1 cellular context compared by ENCODE assay signal in the genomic region with DNA sequence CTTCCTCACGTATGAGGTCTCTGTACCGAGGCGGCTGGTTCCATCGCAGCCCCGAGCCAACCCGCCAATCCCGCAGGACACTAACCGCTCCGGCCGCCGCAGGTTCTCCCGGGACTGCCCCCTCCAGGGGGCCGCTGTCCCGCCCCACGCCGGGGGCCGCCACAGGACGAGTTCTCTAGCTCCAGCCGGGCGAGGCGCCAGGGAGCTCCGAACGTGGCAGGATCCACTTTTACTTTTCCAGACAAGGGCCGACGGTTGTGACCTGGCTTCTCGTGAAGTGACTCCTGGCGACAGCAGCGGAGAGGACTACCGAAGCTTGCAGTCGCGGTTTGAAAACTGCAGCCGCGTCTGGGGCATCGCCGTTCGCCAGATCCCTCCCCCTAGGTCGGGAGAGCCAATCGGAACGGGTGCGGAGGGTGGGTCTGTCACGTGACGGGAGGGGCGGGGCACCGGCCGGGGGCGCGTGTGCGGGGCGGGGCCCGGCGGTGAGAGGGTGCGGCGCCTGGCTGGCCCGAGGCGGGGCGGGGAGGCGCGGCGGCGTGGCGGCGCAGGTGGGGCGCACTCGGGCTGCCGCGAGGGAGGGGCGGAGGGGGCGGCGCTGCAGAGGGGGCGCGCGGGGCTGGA.
A peak's percentile ranks its signal among the peaks of the same experiment; 100 is the strongest.
TF ChIP-seq lines count a peak whose summit lies in the region.

A gene (minus strand): TSS at position 331 of the 624 bp plus-strand sequence. CDS start 8,195 bp downstream, outside the sequence.

TF ChIP-seq in HepG2, 621 proteins besides CTCF, POLR2A, EP300 and RAD21 (continued from another document and continues in another):
- TF ChIP-seq MIXL1 (CRISPR knock-in tag; IDR thresholded peaks at IDR 0.05), result no peak
- no peak for TF ChIP-seq ZNF33A (CRISPR knock-in tag; IDR thresholded peaks at IDR 0.05; ENCODE audit: borderline replicate concordance)
- TF ChIP-seq ZNF546 (CRISPR knock-in tag; conservative IDR thresholded peaks at IDR 0.05), result no peak
- TF ChIP-seq AGO1 (IDR thresholded peaks at IDR 0.05; ENCODE audit: low read depth, low read length, poor library complexity, severe bottlenecking), result peak; percentile 55
- TF ChIP-seq ZIK1 (CRISPR knock-in tag; IDR thresholded peaks at IDR 0.05; ENCODE audit: borderline replicate concordance, low read depth), result no peak
- no peak for TF ChIP-seq RCOR2 (CRISPR knock-in tag; IDR thresholded peaks at IDR 0.05)
- no peak for TF ChIP-seq MBD4 (IDR thresholded peaks at IDR 0.05; ENCODE audit: borderline replicate concordance, low read length)
- TF ChIP-seq, protein P1, sequence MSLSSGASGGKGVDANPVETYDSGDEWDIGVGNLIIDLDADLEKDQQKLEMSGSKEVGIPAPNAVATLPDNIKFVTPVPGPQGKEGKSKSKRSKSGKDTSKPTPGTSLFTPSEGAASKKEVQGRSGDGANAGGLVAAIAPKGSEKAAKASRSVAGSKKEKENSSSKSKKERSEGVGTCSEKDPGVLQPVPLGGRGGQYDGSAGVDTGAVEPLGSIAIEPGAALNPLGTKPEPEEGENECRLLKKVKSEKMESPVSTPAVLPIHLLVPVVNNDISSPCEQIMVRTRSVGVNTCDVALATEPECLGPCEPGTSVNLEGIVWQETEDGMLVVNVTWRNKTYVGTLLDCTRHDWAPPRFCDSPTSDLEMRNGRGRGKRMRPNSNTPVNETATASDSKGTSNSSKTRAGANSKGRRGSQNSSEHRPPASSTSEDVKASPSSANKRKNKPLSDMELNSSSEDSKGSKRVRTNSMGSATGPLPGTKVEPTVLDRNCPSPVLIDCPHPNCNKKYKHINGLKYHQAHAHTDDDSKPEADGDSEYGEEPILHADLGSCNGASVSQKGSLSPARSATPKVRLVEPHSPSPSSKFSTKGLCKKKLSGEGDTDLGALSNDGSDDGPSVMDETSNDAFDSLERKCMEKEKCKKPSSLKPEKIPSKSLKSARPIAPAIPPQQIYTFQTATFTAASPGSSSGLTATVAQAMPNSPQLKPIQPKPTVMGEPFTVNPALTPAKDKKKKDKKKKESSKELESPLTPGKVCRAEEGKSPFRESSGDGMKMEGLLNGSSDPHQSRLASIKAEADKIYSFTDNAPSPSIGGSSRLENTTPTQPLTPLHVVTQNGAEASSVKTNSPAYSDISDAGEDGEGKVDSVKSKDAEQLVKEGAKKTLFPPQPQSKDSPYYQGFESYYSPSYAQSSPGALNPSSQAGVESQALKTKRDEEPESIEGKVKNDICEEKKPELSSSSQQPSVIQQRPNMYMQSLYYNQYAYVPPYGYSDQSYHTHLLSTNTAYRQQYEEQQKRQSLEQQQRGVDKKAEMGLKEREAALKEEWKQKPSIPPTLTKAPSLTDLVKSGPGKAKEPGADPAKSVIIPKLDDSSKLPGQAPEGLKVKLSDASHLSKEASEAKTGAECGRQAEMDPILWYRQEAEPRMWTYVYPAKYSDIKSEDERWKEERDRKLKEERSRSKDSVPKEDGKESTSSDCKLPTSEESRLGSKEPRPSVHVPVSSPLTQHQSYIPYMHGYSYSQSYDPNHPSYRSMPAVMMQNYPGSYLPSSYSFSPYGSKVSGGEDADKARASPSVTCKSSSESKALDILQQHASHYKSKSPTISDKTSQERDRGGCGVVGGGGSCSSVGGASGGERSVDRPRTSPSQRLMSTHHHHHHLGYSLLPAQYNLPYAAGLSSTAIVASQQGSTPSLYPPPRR (CRISPR knock-in tag; IDR thresholded peaks at IDR 0.05; ENCODE audit: borderline replicate concordance), result peak; percentile 38; the same call in 1 of the 2 replicates
- peak; percentile 17 for TF ChIP-seq ZNF263 (CRISPR knock-in tag; IDR thresholded peaks at IDR 0.05)
- no peak for TF ChIP-seq FOXJ3 (CRISPR knock-in tag; IDR thresholded peaks at IDR 0.05; ENCODE audit: borderline replicate concordance)
- no peak for TF ChIP-seq ZSCAN29 (CRISPR knock-in tag; conservative IDR thresholded peaks at IDR 0.05)
- TF ChIP-seq ZNF678 (CRISPR knock-in tag; IDR thresholded peaks at IDR 0.05), result 0 out of 2 replicates have a peak, but pooled peaks have one; percentile 86
- 0 out of 2 replicates have a peak, but pooled peaks have one; percentile 23 for TF ChIP-seq CBFB (CRISPR knock-in tag; IDR thresholded peaks at IDR 0.05)
- TF ChIP-seq, protein P2, sequence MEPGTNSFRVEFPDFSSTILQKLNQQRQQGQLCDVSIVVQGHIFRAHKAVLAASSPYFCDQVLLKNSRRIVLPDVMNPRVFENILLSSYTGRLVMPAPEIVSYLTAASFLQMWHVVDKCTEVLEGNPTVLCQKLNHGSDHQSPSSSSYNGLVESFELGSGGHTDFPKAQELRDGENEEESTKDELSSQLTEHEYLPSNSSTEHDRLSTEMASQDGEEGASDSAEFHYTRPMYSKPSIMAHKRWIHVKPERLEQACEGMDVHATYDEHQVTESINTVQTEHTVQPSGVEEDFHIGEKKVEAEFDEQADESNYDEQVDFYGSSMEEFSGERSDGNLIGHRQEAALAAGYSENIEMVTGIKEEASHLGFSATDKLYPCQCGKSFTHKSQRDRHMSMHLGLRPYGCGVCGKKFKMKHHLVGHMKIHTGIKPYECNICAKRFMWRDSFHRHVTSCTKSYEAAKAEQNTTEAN (CRISPR knock-in tag; conservative IDR thresholded peaks at IDR 0.05), result no peak
- TF ChIP-seq, protein P3, sequence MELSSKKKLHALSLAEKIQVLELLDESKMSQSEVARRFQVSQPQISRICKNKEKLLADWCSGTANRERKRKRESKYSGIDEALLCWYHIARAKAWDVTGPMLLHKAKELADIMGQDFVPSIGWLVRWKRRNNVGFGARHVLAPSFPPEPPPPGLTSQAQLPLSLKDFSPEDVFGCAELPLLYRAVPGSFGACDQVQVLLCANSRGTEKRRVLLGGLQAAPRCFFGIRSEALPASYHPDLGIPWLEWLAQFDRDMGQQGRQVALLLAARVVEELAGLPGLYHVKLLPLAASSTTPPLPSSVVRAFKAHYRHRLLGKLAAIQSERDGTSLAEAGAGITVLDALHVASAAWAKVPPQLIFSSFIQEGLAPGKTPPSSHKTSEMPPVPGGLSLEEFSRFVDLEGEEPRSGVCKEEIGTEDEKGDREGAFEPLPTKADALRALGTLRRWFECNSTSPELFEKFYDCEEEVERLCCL (CRISPR knock-in tag; IDR thresholded peaks at IDR 0.05; ENCODE audit: borderline replicate concordance), result no peak
- 0 out of 2 replicates have a peak, but pooled peaks have one; percentile 72 for TF ChIP-seq ZNF761 (CRISPR knock-in tag; conservative IDR thresholded peaks at IDR 0.05)
- peak; percentile 71; the same call in 1 of the 2 replicates for TF ChIP-seq MAF1 (CRISPR knock-in tag; IDR thresholded peaks at IDR 0.05; ENCODE audit: borderline replicate concordance)
- no peak; the same call in 1 of the 2 replicates for TF ChIP-seq ZNF607 (CRISPR knock-in tag; IDR thresholded peaks at IDR 0.05; ENCODE audit: borderline replicate concordance)
- TF ChIP-seq, protein P4, sequence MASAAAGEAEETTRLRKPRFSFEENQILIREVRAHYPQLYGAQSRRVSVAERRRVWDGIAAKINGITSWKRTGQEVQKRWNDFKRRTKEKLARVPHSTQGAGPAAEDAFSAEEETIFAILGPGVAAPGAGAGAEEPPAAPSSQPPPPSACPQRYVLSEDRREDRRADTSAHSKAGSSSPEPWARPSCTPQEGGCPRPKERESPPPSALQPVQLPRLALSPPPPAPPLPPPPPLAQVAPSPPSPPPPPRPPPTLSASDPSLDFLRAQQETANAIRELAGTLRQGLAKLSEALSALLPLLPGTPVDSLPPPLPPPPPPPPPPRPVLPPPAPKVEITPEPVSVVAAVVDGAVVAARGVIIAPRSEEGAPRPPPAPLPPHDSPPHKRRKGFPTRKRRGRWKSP (CRISPR knock-in tag; IDR thresholded peaks at IDR 0.05), result no peak
- TF ChIP-seq ZNF121 (CRISPR knock-in tag; IDR thresholded peaks at IDR 0.05), result no peak
- TF ChIP-seq, protein P5, sequence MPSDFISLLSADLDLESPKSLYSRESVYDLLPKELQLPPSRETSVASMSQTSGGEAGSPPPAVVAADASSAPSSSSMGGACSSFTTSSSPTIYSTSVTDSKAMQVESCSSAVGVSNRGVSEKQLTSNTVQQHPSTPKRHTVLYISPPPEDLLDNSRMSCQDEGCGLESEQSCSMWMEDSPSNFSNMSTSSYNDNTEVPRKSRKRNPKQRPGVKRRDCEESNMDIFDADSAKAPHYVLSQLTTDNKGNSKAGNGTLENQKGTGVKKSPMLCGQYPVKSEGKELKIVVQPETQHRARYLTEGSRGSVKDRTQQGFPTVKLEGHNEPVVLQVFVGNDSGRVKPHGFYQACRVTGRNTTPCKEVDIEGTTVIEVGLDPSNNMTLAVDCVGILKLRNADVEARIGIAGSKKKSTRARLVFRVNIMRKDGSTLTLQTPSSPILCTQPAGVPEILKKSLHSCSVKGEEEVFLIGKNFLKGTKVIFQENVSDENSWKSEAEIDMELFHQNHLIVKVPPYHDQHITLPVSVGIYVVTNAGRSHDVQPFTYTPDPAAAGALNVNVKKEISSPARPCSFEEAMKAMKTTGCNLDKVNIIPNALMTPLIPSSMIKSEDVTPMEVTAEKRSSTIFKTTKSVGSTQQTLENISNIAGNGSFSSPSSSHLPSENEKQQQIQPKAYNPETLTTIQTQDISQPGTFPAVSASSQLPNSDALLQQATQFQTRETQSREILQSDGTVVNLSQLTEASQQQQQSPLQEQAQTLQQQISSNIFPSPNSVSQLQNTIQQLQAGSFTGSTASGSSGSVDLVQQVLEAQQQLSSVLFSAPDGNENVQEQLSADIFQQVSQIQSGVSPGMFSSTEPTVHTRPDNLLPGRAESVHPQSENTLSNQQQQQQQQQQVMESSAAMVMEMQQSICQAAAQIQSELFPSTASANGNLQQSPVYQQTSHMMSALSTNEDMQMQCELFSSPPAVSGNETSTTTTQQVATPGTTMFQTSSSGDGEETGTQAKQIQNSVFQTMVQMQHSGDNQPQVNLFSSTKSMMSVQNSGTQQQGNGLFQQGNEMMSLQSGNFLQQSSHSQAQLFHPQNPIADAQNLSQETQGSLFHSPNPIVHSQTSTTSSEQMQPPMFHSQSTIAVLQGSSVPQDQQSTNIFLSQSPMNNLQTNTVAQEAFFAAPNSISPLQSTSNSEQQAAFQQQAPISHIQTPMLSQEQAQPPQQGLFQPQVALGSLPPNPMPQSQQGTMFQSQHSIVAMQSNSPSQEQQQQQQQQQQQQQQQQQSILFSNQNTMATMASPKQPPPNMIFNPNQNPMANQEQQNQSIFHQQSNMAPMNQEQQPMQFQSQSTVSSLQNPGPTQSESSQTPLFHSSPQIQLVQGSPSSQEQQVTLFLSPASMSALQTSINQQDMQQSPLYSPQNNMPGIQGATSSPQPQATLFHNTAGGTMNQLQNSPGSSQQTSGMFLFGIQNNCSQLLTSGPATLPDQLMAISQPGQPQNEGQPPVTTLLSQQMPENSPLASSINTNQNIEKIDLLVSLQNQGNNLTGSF (CRISPR knock-in tag; IDR thresholded peaks at IDR 0.05), result no peak; the same call in 1 of the 2 replicates
- no peak for TF ChIP-seq DPF2 (CRISPR knock-in tag; IDR thresholded peaks at IDR 0.05; ENCODE audit: borderline replicate concordance, low read depth)
- peak; percentile 22; the same call in 1 of the 2 replicates for TF ChIP-seq ZNF557 (CRISPR knock-in tag; IDR thresholded peaks at IDR 0.05)
- TF ChIP-seq, protein P6, sequence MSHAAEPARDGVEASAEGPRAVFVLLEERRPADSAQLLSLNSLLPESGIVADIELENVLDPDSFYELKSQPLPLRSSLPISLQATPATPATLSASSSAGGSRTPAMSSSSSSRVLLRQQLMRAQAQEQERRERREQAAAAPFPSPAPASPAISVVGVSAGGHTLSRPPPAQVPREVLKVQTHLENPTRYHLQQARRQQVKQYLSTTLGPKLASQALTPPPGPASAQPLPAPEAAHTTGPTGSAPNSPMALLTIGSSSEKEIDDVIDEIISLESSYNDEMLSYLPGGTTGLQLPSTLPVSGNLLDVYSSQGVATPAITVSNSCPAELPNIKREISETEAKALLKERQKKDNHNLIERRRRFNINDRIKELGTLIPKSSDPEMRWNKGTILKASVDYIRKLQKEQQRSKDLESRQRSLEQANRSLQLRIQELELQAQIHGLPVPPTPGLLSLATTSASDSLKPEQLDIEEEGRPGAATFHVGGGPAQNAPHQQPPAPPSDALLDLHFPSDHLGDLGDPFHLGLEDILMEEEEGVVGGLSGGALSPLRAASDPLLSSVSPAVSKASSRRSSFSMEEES (CRISPR knock-in tag; IDR thresholded peaks at IDR 0.05), result no peak
- no peak for TF ChIP-seq ISL2 (CRISPR knock-in tag; IDR thresholded peaks at IDR 0.05)
- TF ChIP-seq, protein P7, sequence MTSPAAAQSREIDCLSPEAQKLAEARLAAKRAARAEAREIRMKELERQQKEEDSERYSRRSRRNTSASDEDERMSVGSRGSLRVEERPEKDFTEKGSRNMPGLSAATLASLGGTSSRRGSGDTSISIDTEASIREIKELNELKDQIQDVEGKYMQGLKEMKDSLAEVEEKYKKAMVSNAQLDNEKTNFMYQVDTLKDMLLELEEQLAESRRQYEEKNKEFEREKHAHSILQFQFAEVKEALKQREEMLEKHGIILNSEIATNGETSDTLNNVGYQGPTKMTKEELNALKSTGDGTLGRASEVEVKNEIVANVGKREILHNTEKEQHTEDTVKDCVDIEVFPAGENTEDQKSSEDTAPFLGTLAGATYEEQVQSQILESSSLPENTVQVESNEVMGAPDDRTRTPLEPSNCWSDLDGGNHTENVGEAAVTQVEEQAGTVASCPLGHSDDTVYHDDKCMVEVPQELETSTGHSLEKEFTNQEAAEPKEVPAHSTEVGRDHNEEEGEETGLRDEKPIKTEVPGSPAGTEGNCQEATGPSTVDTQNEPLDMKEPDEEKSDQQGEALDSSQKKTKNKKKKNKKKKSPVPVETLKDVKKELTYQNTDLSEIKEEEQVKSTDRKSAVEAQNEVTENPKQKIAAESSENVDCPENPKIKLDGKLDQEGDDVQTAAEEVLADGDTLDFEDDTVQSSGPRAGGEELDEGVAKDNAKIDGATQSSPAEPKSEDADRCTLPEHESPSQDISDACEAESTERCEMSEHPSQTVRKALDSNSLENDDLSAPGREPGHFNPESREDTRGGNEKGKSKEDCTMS (CRISPR knock-in tag; conservative IDR thresholded peaks at IDR 0.05), result no peak
- TF ChIP-seq, protein P8, sequence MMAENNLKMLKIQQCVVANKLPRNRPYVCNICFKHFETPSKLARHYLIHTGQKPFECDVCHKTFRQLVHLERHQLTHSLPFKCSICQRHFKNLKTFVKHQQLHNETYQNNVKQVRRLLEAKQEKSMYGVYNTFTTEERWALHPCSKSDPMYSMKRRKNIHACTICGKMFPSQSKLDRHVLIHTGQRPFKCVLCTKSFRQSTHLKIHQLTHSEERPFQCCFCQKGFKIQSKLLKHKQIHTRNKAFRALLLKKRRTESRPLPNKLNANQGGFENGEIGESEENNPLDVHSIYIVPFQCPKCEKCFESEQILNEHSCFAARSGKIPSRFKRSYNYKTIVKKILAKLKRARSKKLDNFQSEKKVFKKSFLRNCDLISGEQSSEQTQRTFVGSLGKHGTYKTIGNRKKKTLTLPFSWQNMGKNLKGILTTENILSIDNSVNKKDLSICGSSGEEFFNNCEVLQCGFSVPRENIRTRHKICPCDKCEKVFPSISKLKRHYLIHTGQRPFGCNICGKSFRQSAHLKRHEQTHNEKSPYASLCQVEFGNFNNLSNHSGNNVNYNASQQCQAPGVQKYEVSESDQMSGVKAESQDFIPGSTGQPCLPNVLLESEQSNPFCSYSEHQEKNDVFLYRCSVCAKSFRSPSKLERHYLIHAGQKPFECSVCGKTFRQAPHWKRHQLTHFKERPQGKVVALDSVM (CRISPR knock-in tag; IDR thresholded peaks at IDR 0.05), result no peak
- TF ChIP-seq ZNF747 (CRISPR knock-in tag; IDR thresholded peaks at IDR 0.05; ENCODE audit: borderline replicate concordance), result no peak
- no peak for TF ChIP-seq MAFG (CRISPR knock-in tag; IDR thresholded peaks at IDR 0.05)
- TF ChIP-seq ZNF644 (CRISPR knock-in tag; IDR thresholded peaks at IDR 0.05; ENCODE audit: low read depth), result no peak
- no peak for TF ChIP-seq SNAPC2 (CRISPR knock-in tag; IDR thresholded peaks at IDR 0.05)
- no peak for TF ChIP-seq NFE2L2 (IDR thresholded peaks at IDR 0.05; ENCODE audit: low read length)
- TF ChIP-seq RBM39 (IDR thresholded peaks at IDR 0.05; ENCODE audit: low read depth, low read length, poor library complexity, severe bottlenecking), result peak; percentile 89
- peak; percentile 57; the same call in 1 of the 3 replicates for TF ChIP-seq MXI1 (IDR thresholded peaks at IDR 0.05; ENCODE audit: borderline replicate concordance, low read depth, low read length)
- TF ChIP-seq ZNF776 (CRISPR knock-in tag; IDR thresholded peaks at IDR 0.05), result no peak
- TF ChIP-seq MYNN (CRISPR knock-in tag; IDR thresholded peaks at IDR 0.05; ENCODE audit: low read depth), result peak; percentile 77; the same call in 1 of the 2 replicates
- no peak for TF ChIP-seq ZSCAN25 (CRISPR knock-in tag; IDR thresholded peaks at IDR 0.05)
